11 cellular contexts compared by ENCODE assay signal in the genomic region with DNA sequence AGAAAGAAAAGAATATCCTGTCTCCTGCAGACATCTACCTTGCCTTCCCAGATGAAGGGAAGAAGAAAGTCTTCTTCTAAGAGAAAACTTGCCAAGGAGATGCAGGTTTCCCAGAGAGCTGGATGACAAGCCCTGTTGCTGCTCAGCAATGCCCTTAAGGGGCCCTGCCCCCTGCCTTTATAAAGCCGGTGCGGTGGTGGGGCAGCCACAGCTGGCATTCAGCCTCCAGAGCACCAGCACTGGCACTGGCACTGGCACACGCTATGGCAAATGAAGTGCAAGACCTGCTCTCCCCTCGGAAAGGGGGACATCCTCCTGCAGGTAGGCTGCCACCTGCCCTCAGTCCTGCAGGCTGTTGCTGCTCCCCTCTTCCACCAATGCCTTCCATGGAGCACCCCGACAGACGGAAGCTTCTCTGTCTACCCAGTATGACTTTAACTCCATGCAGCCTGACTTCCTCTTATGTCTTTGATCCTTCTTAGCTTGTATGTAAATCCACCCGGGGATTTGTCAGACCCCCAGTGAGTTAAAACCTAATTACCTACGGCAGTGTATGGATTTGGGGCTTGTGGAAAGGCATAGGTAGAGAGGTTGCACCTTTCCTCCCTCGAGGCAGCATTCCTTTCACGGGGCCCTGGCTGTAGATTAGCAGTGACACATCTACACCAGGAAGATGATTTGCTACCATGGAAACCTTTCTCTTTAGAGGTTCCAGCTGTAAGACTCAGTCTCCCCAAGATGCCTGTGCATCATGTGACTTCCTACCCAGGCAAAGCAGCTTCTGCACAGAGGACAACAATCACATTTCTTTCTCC. TPM values are rescaled to one million over a fixed set of nuclear protein-coding genes. Genes with fewer than 3 reads are reported as not detected.
A peak's percentile ranks its signal among the peaks of the same experiment; 100 is the strongest.
DNase-seq lines count a peak whose midpoint lies in the region; ATAC-seq and TF ChIP-seq lines count a peak whose summit lies in the region.
"Had no signal": no experiment of that assay in that cellular context is flagged by ENCODE, and none has a peak within 500 bp of the region (broad histone marks: within the 10 kb centered on the region; RNA-seq: fewer than 3 reads in every experiment).

A gene with protein sequence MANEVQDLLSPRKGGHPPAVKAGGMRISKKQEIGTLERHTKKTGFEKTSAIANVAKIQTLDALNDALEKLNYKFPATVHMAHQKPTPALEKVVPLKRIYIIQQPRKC (plus strand): TSS at position 208 of the 815 bp plus-strand sequence. CDS start 56 bp downstream, at position 264.

- peak; percentile 43 for ATAC-seq in stimulated activated memory B cell treated with anti-CD40 and anti-IgM and Interleukin-4, amounts not matched to agents 10 μg/mL and 1 μg/mL and 100 μg/mL, for 72 hours
- ATAC-seq in GM19397 (IDR thresholded peaks at IDR 0.05; ENCODE audit: unreplicated experiment), result no peak
- ATAC-seq in activated T-helper 17 cell treated with anti-CD3 and anti-CD28 coated beads, Interleukin-2, amount 50 U/mL, for 72 hours (replicated peaks), result no peak

- H3K27me3 ChIP-seq in esophagus (ENCODE audit: control insufficient read depth in 1 of 2, insufficient read depth in 2 of 2, low read length in 2 of 2), result no peaks in the 10 kb centered on the region

- H3K4me1 ChIP-seq in esophagus (ENCODE audit: control insufficient read depth in 2 of 2, insufficient read depth in 2 of 2, low read length in 1 of 2), result peaks cover 0 to 4% of the 10 kb centered on the region in 2 donors

- H3K36me3 ChIP-seq in esophagus (ENCODE audit: control insufficient read depth in 2 of 2, insufficient read depth in 2 of 2, low read length in 1 of 2), result no peaks in the 10 kb centered on the region

- peak within 1 kb of the TSS in 1 of 2 donors; percentile 57 for H3K27ac ChIP-seq in esophagus (ENCODE audit: low read depth in 2 of 2, low read length in 1 of 2)

- TF ChIP-seq EP300 in Ishikawa (IDR thresholded peaks at IDR 0.05; ENCODE audit: borderline replicate concordance), result no peak

- no peaks in the 10 kb centered on the region for H3K36me3 Mint-ChIP-seq in stimulated activated memory B cell treated with anti-CD40 and anti-IgM and Interleukin-4, amounts not matched to agents 10 μg/mL and 1 μg/mL and 100 μg/mL, for 72 hours
- H3K36me3 Mint-ChIP-seq in activated T-helper 17 cell treated with anti-CD3 and anti-CD28 coated beads, Interleukin-2, amount 50 U/mL, for 72 hours (ENCODE audit: low read depth), result no peaks in the 10 kb centered on the region

- H3K9me3 ChIP-seq in esophagus (ENCODE audit: control insufficient read depth in 2 of 2, insufficient read depth in 1 of 2, low read depth in 1 of 2, low read length in 1 of 2), result no peaks in the 10 kb centered on the region

- no peak within 1 kb of the TSS for H3K4me3 Mint-ChIP-seq in stimulated activated memory B cell treated with anti-CD40 and anti-IgM and Interleukin-4, amounts not matched to agents 10 μg/mL and 1 μg/mL and 100 μg/mL, for 72 hours
- H3K4me3 Mint-ChIP-seq in activated T-helper 17 cell treated with anti-CD3 and anti-CD28 coated beads, Interleukin-2, amount 50 U/mL, for 72 hours, result no peak within 1 kb of the TSS

- DNase-seq in NCI-H510A treated with DMSO at 0.1 percent for 48 hours (lab: John Stamatoyannopoulos, UW) (peak; percentile 17), kidney glomerular epithelial cell (lab: John Stamatoyannopoulos, UW) (no peak), cortex of kidney (lab: John Stamatoyannopoulos, UW) (no peak)
- DNase-seq: activated T-cell treated with anti-CD3 and anti-CD28 coated beads, Interleukin-2, amount 50 U/mL, for 48 hours; NCI-H1930; T-helper 1 cell had no signal

- no peak within 1 kb of the TSS for H3K27ac Mint-ChIP-seq in stimulated activated memory B cell treated with anti-CD40 and anti-IgM and Interleukin-4, amounts not matched to agents 10 μg/mL and 1 μg/mL and 100 μg/mL, for 72 hours
- no peak within 1 kb of the TSS for H3K27ac Mint-ChIP-seq in activated T-helper 17 cell treated with anti-CD3 and anti-CD28 coated beads, Interleukin-2, amount 50 U/mL, for 72 hours

- H3K4me1 Mint-ChIP-seq in stimulated activated memory B cell treated with anti-CD40 and anti-IgM and Interleukin-4, amounts not matched to agents 10 μg/mL and 1 μg/mL and 100 μg/mL, for 72 hours, result no peaks in the 10 kb centered on the region
- no peaks in the 10 kb centered on the region for H3K4me1 Mint-ChIP-seq in activated T-helper 17 cell treated with anti-CD3 and anti-CD28 coated beads, Interleukin-2, amount 50 U/mL, for 72 hours

- H3K9me3 Mint-ChIP-seq in stimulated activated memory B cell treated with anti-CD40 and anti-IgM and Interleukin-4, amounts not matched to agents 10 μg/mL and 1 μg/mL and 100 μg/mL, for 72 hours, result no peaks in the 10 kb centered on the region
- no peaks in the 10 kb centered on the region for H3K9me3 Mint-ChIP-seq in activated T-helper 17 cell treated with anti-CD3 and anti-CD28 coated beads, Interleukin-2, amount 50 U/mL, for 72 hours

- TF ChIP-seq RAD21 in Ishikawa (IDR thresholded peaks at IDR 0.05; ENCODE audit: low read depth), result no peak

- peak within 1 kb of the TSS; percentile 58 to 60 for H3K4me3 ChIP-seq in esophagus (ENCODE audit: low read depth in 1 of 2, low read length in 2 of 2)

- H3K27me3 Mint-ChIP-seq in stimulated activated memory B cell treated with anti-CD40 and anti-IgM and Interleukin-4, amounts not matched to agents 10 μg/mL and 1 μg/mL and 100 μg/mL, for 72 hours, result peaks cover 9% of the 10 kb centered on the region
- peaks cover 28% of the 10 kb centered on the region for H3K27me3 Mint-ChIP-seq in activated T-helper 17 cell treated with anti-CD3 and anti-CD28 coated beads, Interleukin-2, amount 50 U/mL, for 72 hours

- WGBS in esophagus, 2 donors, result 20 to 21% methylated on average over 10 of the region's 10 CpGs

TF ChIP-seq in Ishikawa, 13 proteins besides CTCF, POLR2A, EP300 and RAD21:
- no peak for TF ChIP-seq CEBPB (IDR thresholded peaks at IDR 0.05)
- TF ChIP-seq TEAD4 (IDR thresholded peaks at IDR 0.05), result peak; percentile 48
- peak; percentile 59 for TF ChIP-seq NFIC (IDR thresholded peaks at IDR 0.05)
- TF ChIP-seq, protein P1, sequence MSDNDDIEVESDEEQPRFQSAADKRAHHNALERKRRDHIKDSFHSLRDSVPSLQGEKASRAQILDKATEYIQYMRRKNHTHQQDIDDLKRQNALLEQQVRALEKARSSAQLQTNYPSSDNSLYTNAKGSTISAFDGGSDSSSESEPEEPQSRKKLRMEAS (IDR thresholded peaks at IDR 0.05), result peak; percentile 36; the same call in 1 of the 2 replicates
- TF ChIP-seq TCF12 (IDR thresholded peaks at IDR 0.05; ENCODE audit: low read depth), result peak; percentile 17; the same call in 1 of the 2 replicates

RNA-seq across cellular contexts. Expression of the gene that starts here (rescaled TPM):
- 100 to 1,000 TPM; 426 to 475 TPM for polyA plus RNA-seq in esophagus
- total RNA-seq in activated T-helper 17 cell treated with anti-CD3 and anti-CD28 coated beads, Interleukin-2, amount 50 U/mL, for 72 hours, result not detected
